Comparison of ENCODE assay signal across 33 cellular contexts in genomic region chr2:239084007-239084406, GRCh38.
"Had no signal": no experiment of that assay in that cellular context is flagged by ENCODE, and none has a peak within 500 bp of the region (broad histone marks: within the 10 kb centered on the region; RNA-seq: fewer than 3 reads in every experiment).

No MANE protein-coding gene starts in this region.

- DNase-seq: Karpas-422, Kasumi-1, KG1, MG63, MM.1S, MV-4-11, NCI-H1048, NCI-H1092, NCI-H1092 treated with DMSO at 0.1 percent for 48 hours, NCI-H1105, NCI-H1105 treated with DMSO at 0.1 percent for 48 hours, NCI-H1417, NCI-H1417 treated with DMSO at 0.1 percent for 48 hours, NCI-H1436, NCI-H1436 treated with DMSO at 0.1 percent for 48 hours, NCI-H146, NCI-H1694, NCI-H1694 treated with DMSO at 0.1 percent for 48 hours, NCI-H187, NCI-H187 treated with DMSO at 0.1 percent for 48 hours, NCI-H1930, NCI-H2029, NCI-H2029 treated with DMSO at 0.1 percent for 48 hours, NCI-H2081, NCI-H2081 treated with DMSO at 0.1 percent for 48 hours, NCI-H2107, NCI-H2171, NCI-H2171 treated with DMSO at 0.1 percent for 48 hours, NCI-H2227 treated with DMSO at 0.1 percent for 48 hours, NCI-H226, NCI-H345, NCI-H446, NCI-H446 treated with DMSO at 0.1 percent for 48 hours had no signal

- H3K4me3 ChIP-seq: MG63 had no signal
